1 cellular context compared by ENCODE assay signal in the genomic region with DNA sequence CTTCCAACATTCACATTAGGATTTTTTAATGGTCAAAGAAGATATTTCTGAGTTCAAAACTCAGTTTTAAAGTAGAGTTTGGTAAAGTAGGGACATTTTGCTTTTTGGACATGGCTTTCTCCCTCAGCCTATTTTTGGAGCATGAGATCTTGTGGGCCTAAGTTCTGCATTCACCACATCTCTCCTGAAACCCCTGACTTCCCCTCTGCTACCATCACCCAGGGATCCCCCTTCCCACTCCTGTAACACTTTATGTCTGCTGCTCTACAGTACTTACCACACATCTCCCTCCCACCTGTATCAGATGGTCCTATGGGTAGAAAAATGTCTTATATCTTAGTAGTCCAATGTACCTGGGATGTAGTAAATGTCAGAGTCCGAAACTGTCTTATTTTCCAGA.
TF ChIP-seq lines count a peak whose summit lies in the region.

No MANE protein-coding gene starts in this region.

TF ChIP-seq in GM12878, 131 proteins besides CTCF, POLR2A, EP300 and RAD21 (continued from another document):
- TF ChIP-seq, protein P1, sequence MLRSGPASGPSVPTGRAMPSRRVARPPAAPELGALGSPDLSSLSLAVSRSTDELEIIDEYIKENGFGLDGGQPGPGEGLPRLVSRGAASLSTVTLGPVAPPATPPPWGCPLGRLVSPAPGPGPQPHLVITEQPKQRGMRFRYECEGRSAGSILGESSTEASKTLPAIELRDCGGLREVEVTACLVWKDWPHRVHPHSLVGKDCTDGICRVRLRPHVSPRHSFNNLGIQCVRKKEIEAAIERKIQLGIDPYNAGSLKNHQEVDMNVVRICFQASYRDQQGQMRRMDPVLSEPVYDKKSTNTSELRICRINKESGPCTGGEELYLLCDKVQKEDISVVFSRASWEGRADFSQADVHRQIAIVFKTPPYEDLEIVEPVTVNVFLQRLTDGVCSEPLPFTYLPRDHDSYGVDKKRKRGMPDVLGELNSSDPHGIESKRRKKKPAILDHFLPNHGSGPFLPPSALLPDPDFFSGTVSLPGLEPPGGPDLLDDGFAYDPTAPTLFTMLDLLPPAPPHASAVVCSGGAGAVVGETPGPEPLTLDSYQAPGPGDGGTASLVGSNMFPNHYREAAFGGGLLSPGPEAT (IDR thresholded peaks at IDR 0.05; ENCODE audit: low read depth), result peak; percentile 78
- no peak for TF ChIP-seq SIN3A (IDR thresholded peaks at IDR 0.05; ENCODE audit: low read depth, low read length)
- TF ChIP-seq ESRRA (IDR thresholded peaks at IDR 0.05; ENCODE audit: low read length), result no peak
- TF ChIP-seq MEF2B (IDR thresholded peaks at IDR 0.05; ENCODE audit: partially characterized antibody, poor library complexity, severe bottlenecking), result peak; percentile 53
- TF ChIP-seq HDAC2 (IDR thresholded peaks at IDR 0.05), result no peak
- 0 out of 2 replicates have a peak, but pooled peaks have one; percentile 15 for TF ChIP-seq CHD2 (IDR thresholded peaks at IDR 0.05; ENCODE audit: borderline replicate concordance, low read depth, low read length)
- TF ChIP-seq, protein P2, sequence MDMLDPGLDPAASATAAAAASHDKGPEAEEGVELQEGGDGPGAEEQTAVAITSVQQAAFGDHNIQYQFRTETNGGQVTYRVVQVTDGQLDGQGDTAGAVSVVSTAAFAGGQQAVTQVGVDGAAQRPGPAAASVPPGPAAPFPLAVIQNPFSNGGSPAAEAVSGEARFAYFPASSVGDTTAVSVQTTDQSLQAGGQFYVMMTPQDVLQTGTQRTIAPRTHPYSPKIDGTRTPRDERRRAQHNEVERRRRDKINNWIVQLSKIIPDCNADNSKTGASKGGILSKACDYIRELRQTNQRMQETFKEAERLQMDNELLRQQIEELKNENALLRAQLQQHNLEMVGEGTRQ (IDR thresholded peaks at IDR 0.05; ENCODE audit: borderline replicate concordance, low read depth, low read length), result no peak
- TF ChIP-seq, protein P3, sequence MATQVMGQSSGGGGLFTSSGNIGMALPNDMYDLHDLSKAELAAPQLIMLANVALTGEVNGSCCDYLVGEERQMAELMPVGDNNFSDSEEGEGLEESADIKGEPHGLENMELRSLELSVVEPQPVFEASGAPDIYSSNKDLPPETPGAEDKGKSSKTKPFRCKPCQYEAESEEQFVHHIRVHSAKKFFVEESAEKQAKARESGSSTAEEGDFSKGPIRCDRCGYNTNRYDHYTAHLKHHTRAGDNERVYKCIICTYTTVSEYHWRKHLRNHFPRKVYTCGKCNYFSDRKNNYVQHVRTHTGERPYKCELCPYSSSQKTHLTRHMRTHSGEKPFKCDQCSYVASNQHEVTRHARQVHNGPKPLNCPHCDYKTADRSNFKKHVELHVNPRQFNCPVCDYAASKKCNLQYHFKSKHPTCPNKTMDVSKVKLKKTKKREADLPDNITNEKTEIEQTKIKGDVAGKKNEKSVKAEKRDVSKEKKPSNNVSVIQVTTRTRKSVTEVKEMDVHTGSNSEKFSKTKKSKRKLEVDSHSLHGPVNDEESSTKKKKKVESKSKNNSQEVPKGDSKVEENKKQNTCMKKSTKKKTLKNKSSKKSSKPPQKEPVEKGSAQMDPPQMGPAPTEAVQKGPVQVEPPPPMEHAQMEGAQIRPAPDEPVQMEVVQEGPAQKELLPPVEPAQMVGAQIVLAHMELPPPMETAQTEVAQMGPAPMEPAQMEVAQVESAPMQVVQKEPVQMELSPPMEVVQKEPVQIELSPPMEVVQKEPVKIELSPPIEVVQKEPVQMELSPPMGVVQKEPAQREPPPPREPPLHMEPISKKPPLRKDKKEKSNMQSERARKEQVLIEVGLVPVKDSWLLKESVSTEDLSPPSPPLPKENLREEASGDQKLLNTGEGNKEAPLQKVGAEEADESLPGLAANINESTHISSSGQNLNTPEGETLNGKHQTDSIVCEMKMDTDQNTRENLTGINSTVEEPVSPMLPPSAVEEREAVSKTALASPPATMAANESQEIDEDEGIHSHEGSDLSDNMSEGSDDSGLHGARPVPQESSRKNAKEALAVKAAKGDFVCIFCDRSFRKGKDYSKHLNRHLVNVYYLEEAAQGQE (IDR thresholded peaks at IDR 0.05; ENCODE audit: low read depth, low read length), result no peak
- TF ChIP-seq YY1 (IDR thresholded peaks at IDR 0.05; ENCODE audit: low read depth, low read length), result peak; percentile 53
- TF ChIP-seq, protein P4, sequence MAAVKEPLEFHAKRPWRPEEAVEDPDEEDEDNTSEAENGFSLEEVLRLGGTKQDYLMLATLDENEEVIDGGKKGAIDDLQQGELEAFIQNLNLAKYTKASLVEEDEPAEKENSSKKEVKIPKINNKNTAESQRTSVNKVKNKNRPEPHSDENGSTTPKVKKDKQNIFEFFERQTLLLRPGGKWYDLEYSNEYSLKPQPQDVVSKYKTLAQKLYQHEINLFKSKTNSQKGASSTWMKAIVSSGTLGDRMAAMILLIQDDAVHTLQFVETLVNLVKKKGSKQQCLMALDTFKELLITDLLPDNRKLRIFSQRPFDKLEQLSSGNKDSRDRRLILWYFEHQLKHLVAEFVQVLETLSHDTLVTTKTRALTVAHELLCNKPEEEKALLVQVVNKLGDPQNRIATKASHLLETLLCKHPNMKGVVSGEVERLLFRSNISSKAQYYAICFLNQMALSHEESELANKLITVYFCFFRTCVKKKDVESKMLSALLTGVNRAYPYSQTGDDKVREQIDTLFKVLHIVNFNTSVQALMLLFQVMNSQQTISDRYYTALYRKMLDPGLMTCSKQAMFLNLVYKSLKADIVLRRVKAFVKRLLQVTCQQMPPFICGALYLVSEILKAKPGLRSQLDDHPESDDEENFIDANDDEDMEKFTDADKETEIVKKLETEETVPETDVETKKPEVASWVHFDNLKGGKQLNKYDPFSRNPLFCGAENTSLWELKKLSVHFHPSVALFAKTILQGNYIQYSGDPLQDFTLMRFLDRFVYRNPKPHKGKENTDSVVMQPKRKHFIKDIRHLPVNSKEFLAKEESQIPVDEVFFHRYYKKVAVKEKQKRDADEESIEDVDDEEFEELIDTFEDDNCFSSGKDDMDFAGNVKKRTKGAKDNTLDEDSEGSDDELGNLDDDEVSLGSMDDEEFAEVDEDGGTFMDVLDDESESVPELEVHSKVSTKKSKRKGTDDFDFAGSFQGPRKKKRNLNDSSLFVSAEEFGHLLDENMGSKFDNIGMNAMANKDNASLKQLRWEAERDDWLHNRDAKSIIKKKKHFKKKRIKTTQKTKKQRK (IDR thresholded peaks at IDR 0.05; ENCODE audit: low read depth, low read length), result no peak
- peak; percentile 61 for TF ChIP-seq IKZF1 (conservative IDR thresholded peaks at IDR 0.05)
- no peak for TF ChIP-seq FOXK2 (IDR thresholded peaks at IDR 0.05)
- no peak for TF ChIP-seq TARDBP (IDR thresholded peaks at IDR 0.05; ENCODE audit: borderline replicate concordance)
- TF ChIP-seq RUNX3 (IDR thresholded peaks at IDR 0.05; ENCODE audit: low read length), result peak; percentile 90
- no peak for TF ChIP-seq ZNF384 (IDR thresholded peaks at IDR 0.05; ENCODE audit: borderline replicate concordance, low read depth, low read length)
- no peak for TF ChIP-seq NR2C1 (IDR thresholded peaks at IDR 0.05)
- TF ChIP-seq BACH1 (IDR thresholded peaks at IDR 0.05; ENCODE audit: borderline replicate concordance), result no peak
- TF ChIP-seq, protein P5, sequence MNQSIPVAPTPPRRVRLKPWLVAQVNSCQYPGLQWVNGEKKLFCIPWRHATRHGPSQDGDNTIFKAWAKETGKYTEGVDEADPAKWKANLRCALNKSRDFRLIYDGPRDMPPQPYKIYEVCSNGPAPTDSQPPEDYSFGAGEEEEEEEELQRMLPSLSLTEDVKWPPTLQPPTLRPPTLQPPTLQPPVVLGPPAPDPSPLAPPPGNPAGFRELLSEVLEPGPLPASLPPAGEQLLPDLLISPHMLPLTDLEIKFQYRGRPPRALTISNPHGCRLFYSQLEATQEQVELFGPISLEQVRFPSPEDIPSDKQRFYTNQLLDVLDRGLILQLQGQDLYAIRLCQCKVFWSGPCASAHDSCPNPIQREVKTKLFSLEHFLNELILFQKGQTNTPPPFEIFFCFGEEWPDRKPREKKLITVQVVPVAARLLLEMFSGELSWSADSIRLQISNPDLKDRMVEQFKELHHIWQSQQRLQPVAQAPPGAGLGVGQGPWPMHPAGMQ (IDR thresholded peaks at IDR 0.05; ENCODE audit: borderline replicate concordance), result no peak
- peak; percentile 39; the same call in 1 of the 2 replicates for TF ChIP-seq MTA2 (IDR thresholded peaks at IDR 0.05; ENCODE audit: low read depth)
- no peak for TF ChIP-seq TCF7 (IDR thresholded peaks at IDR 0.05; ENCODE audit: borderline replicate concordance)
- TF ChIP-seq, protein P6, sequence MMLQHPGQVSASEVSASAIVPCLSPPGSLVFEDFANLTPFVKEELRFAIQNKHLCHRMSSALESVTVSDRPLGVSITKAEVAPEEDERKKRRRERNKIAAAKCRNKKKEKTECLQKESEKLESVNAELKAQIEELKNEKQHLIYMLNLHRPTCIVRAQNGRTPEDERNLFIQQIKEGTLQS (IDR thresholded peaks at IDR 0.05; ENCODE audit: borderline replicate concordance, extremely low read depth, low read depth, low read length), result no peak
- TF ChIP-seq STAT3 (IDR thresholded peaks at IDR 0.05; ENCODE audit: low read depth, low read length), result no peak
- TF ChIP-seq MXI1 (IDR thresholded peaks at IDR 0.05; ENCODE audit: low read depth, low read length), result no peak
- TF ChIP-seq ZSCAN29 (IDR thresholded peaks at IDR 0.05), result no peak
- TF ChIP-seq, protein P7, sequence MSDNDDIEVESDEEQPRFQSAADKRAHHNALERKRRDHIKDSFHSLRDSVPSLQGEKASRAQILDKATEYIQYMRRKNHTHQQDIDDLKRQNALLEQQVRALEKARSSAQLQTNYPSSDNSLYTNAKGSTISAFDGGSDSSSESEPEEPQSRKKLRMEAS (IDR thresholded peaks at IDR 0.05; ENCODE audit: low read depth, low read length), result no peak
- TF ChIP-seq ZNF24 (IDR thresholded peaks at IDR 0.05), result no peak
- TF ChIP-seq SPI1 (IDR thresholded peaks at IDR 0.05; ENCODE audit: borderline replicate concordance, insufficient read depth, low read depth, low read length), result peak; percentile 84; the same call in 1 of the 2 replicates
- no peak for TF ChIP-seq BRCA1 (IDR thresholded peaks at IDR 0.05; ENCODE audit: low read depth, low read length)
- no peak for TF ChIP-seq POU2F2 (IDR thresholded peaks at IDR 0.05; ENCODE audit: borderline replicate concordance, low read depth, low read length)
- TF ChIP-seq DPF2 (IDR thresholded peaks at IDR 0.05), result 0 out of 2 replicates have a peak, but pooled peaks have one; percentile 33
- no peak for TF ChIP-seq SMAD1 (IDR thresholded peaks at IDR 0.05; ENCODE audit: low read depth, partially characterized antibody)
- TF ChIP-seq TCF12 (IDR thresholded peaks at IDR 0.05; ENCODE audit: low read depth, low read length), result 0 out of 2 replicates have a peak, but pooled peaks have one; percentile 11
- no peak for TF ChIP-seq GATAD2B (conservative IDR thresholded peaks at IDR 0.05; ENCODE audit: low read depth)
- peak; percentile 65 to 77 for TF ChIP-seq IKZF2 (IDR thresholded peaks at IDR 0.05)
- TF ChIP-seq CBX5 (IDR thresholded peaks at IDR 0.05; ENCODE audit: low read depth), result no peak
- no peak for TF ChIP-seq RCOR1 (conservative IDR thresholded peaks at IDR 0.05; ENCODE audit: low read depth, low read length)
- no peak for TF ChIP-seq YBX1 (IDR thresholded peaks at IDR 0.05)
- 0 out of 2 replicates have a peak, but pooled peaks have one; percentile 31 for TF ChIP-seq ATF7 (IDR thresholded peaks at IDR 0.05; ENCODE audit: low read depth)
- TF ChIP-seq CHD1 (IDR thresholded peaks at IDR 0.05; ENCODE audit: low read depth, low read length), result no peak
